ENCODE assay signal across 8 cellular contexts in genomic region chr11:125110996-125111340, GRCh38. TPM values are rescaled to one million over a fixed set of nuclear protein-coding genes. Genes with fewer than 3 reads are reported as not detected.
DNase-seq lines count a peak whose midpoint lies in the region; ATAC-seq and TF ChIP-seq lines count a peak whose summit lies in the region.

No MANE protein-coding gene starts in this region.

- 0 to 1% methylated on average over 4 to 9 of the region's 9 CpGs for WGBS in gastroesophageal sphincter (ENCODE audit: low coverage in 1 of 2), 2 donors

- H3K27me3 Mint-ChIP-seq in activated B cell treated with CpG ODN at 0.5 μM for 24 hours, result peaks cover 2% of the 10 kb centered on the region

- peaks cover 4% of the 10 kb centered on the region for H3K27me3 ChIP-seq in gastroesophageal sphincter

- TF ChIP-seq POLR2A in gastroesophageal sphincter (IDR thresholded peaks at IDR 0.05), result no peak

- peaks cover 23% of the 10 kb centered on the region for H3K4me1 Mint-ChIP-seq in activated B cell treated with CpG ODN at 0.5 μM for 24 hours

- CTCF ChIA-PET in activated B cell treated with CpG ODN at 0.5 μM for 24 hours (lab: Charles Lee), result interaction anchor here (0.7 to 5.2 kb wide), 6 partner anchors 8 to 39 kb away, joined by 3 to 27 read pairs (median 4); no protein-coding TSS in a partner anchor

- H3K4me3 ChIP-seq in gastroesophageal sphincter (peak overlapping the region; percentile 69 to 80), retinal pigment epithelial cell (ENCODE audit: low read length) (peak overlapping the region; percentile 94)

- H3K4me3 Mint-ChIP-seq in activated B cell treated with CpG ODN at 0.5 μM for 24 hours, result peak overlapping the region; percentile 98

- POLR2A ChIA-PET in activated B cell treated with CpG ODN at 0.5 μM for 24 hours (lab: Charles Lee), result interaction anchor here (1.0 to 3.6 kb wide), 9 partner anchors 13 to 792 kb away, joined by 3 to 53 read pairs (median 7); partner anchors contain the start of genes CCDC15, EI24, PUS3 and SLC37A2

- no peak for TF ChIP-seq CTCF in activated B cell treated with CpG ODN at 0.5 μM for 24 hours (IDR thresholded peaks at IDR 0.05)
- no peak for TF ChIP-seq CTCF in gastroesophageal sphincter (IDR thresholded peaks at IDR 0.05)
- no peak for TF ChIP-seq CTCF in retinal pigment epithelial cell (conservative IDR thresholded peaks at IDR 0.05; ENCODE audit: low read depth, low read length)

- H3K4me1 ChIP-seq in gastroesophageal sphincter, result peaks cover 0 to 16% (median 2%) of the 10 kb centered on the region in 3 donors

- H3K9me3 Mint-ChIP-seq in activated B cell treated with CpG ODN at 0.5 μM for 24 hours, result peaks cover 2% of the 10 kb centered on the region

- peak overlapping the region; percentile 11 to 87 (median 86) for H3K27ac ChIP-seq in gastroesophageal sphincter

- TF ChIP-seq EP300 in gastroesophageal sphincter (IDR thresholded peaks at IDR 0.05), result no peak

- H3K27ac Mint-ChIP-seq in activated B cell treated with CpG ODN at 0.5 μM for 24 hours, result peak overlapping the region; percentile 97

- H3K9me3 ChIP-seq in gastroesophageal sphincter, result no peaks in the 10 kb centered on the region

- intact Hi-C loops in activated B cell treated with CpG ODN at 0.5 μM for 24 hours (cut with micrococcal nuclease), result loop anchor here (1.0 to 10.0 kb wide), 11 partner anchors 13 to 1154 kb away; partner anchors contain the start of genes CCDC15, EI24, FOXRED1 and HYLS1

- H3K36me3 ChIP-seq in gastroesophageal sphincter, result no peaks in the 10 kb centered on the region

- DNase-seq in DMS79 treated with DMSO at 0.1 percent for 48 hours (lab: John Stamatoyannopoulos, UW), result peak; percentile 77
- DNase-seq in activated B cell treated with CpG ODN at 0.5 μM for 24 hours, result no peak
- peak; percentile 5 for DNase-seq in retinal pigment epithelial cell (ENCODE audit: low read depth)
- no peak for DNase-seq in ureter (ENCODE audit: low spot score)
- no peak for DNase-seq in NK-92 (lab: John Stamatoyannopoulos, UW; ENCODE audit: unreplicated experiment)

- H3K36me3 Mint-ChIP-seq in activated B cell treated with CpG ODN at 0.5 μM for 24 hours (ENCODE audit: low read depth), result peaks cover 10% of the 10 kb centered on the region

- ATAC-seq in HG03460 (IDR thresholded peaks at IDR 0.05; ENCODE audit: unreplicated experiment) (peak; percentile 1), activated B cell treated with CpG ODN at 0.5 μM for 24 hours (ENCODE audit: low read depth) (no peak), gastroesophageal sphincter (no peak), HG02870 (IDR thresholded peaks at IDR 0.05; ENCODE audit: unreplicated experiment) (no peak)

RNA-seq across cellular contexts. Expression of gene TMEM218, which starts 0.5 kb away (rescaled TPM):
- total RNA-seq in activated B cell treated with CpG ODN at 0.5 μM for 24 hours, result 18.8 and 20.1 TPM in 2 replicates
- 10 to 100 TPM; 14.7 to 20.0 (median 17.3) TPM for total RNA-seq in gastroesophageal sphincter
- total RNA-seq in ureter, result 33.8 TPM

RNA-seq across cellular contexts. Expression of gene SLC37A2, which starts 47.9 kb away (rescaled TPM):
- total RNA-seq in activated B cell treated with CpG ODN at 0.5 μM for 24 hours, result 21.3 and 27.5 TPM in 2 replicates
- 1 to 10 TPM; 3.4 to 8.6 (median 6.6) TPM for total RNA-seq in gastroesophageal sphincter
- total RNA-seq in ureter, result 46.5 TPM

RNA-seq across cellular contexts. Expression of gene PKNOX2, which starts 53.6 kb away (rescaled TPM):
- total RNA-seq in activated B cell treated with CpG ODN at 0.5 μM for 24 hours (not detected in 2 replicates), gastroesophageal sphincter (1 to 10 TPM; 1.2 to 5.7 (median 2.2) TPM), ureter (7.3 TPM)

Comparison
In these comparisons a context has a peak if more than half of its experiments do, and no peak if none do; other contexts are left out.
1. DNase-seq: peak in DMS79 treated with DMSO at 0.1 percent for 48 hours (single experiment) and retinal pigment epithelial cell (single experiment); none in activated B cell treated with CpG ODN at 0.5 μM for 24 hours (single experiment), ureter (single experiment) and NK-92 (single experiment).